Comparison of ENCODE assay signal across 8 cellular contexts in genomic region chr2:36355890-36356198, GRCh38. TPM values are rescaled to one million over a fixed set of nuclear protein-coding genes. Genes with fewer than 3 reads are reported as not detected.
DNase-seq lines count a peak whose midpoint lies in the region; ATAC-seq and TF ChIP-seq lines count a peak whose summit lies in the region.

No MANE protein-coding gene starts in this region.

- no peak overlapping the region for H2AFZ ChIP-seq in Karpas-422 (ENCODE audit: low read length)

- H3K4me2 ChIP-seq in Karpas-422 (ENCODE audit: low read depth, low read length, poor library complexity, severe bottlenecking) = no peak overlapping the region

- peak overlapping the region; percentile 80 to 97 (median 94) for H3K27ac ChIP-seq in heart left ventricle
- H3K27ac ChIP-seq in vagina = peak overlapping the region; percentile 86
- H3K27ac ChIP-seq in Karpas-422 (ENCODE audit: low read length) = no peak overlapping the region

- H3K9me3 ChIP-seq in heart left ventricle = no peaks in the 10 kb centered on the region
- no peaks in the 10 kb centered on the region for H3K9me3 ChIP-seq in mucosa of descending colon
- no peaks in the 10 kb centered on the region for H3K9me3 ChIP-seq in vagina
- no peaks in the 10 kb centered on the region for H3K9me3 ChIP-seq in Karpas-422 (ENCODE audit: low read length)

- TF ChIP-seq POLR2A in heart left ventricle (IDR thresholded peaks at IDR 0.05) = no peak
- TF ChIP-seq POLR2A in vagina (IDR thresholded peaks at IDR 0.05) = no peak

- H3K9ac ChIP-seq in Karpas-422 (ENCODE audit: low read length) = no peak overlapping the region

- WGBS in heart left ventricle, 4 donors = 0% methylated on average over 2 to 36 of the region's 37 CpGs

- TF ChIP-seq CTCF in heart left ventricle (IDR thresholded peaks at IDR 0.05) = no peak
- TF ChIP-seq CTCF in choroid plexus epithelial cell (conservative IDR thresholded peaks at IDR 0.05; ENCODE audit: low read depth, low read length) = no peak
- TF ChIP-seq CTCF in mucosa of descending colon (IDR thresholded peaks at IDR 0.05) = no peak
- TF ChIP-seq CTCF in vagina (IDR thresholded peaks at IDR 0.05) = no peak

- ATAC-seq in heart left ventricle (no peak), mucosa of descending colon (no peak)

- H3K36me3 ChIP-seq in heart left ventricle (no peaks in the 10 kb centered on the region), mucosa of descending colon (ENCODE audit: low read depth) (no peaks in the 10 kb centered on the region), vagina (no peaks in the 10 kb centered on the region), Karpas-422 (ENCODE audit: insufficient read depth, low read length) (no peaks in the 10 kb centered on the region)

- no peaks in the 10 kb centered on the region for H3K9me2 ChIP-seq in Karpas-422 (replicated peaks; ENCODE audit: insufficient read depth, low read length)

- intact Hi-C loops in heart left ventricle (cut with DNase I) (loop anchor here (1.0 to 10.0 kb wide), 12 partner anchors 51 to 429 kb away; no protein-coding TSS in a partner anchor), cardiac septum (cut with DNase I) (loop anchor here (2.0 to 5.0 kb wide), 3 partner anchors 53 to 241 kb away; partner anchors contain the start of gene FEZ2), mucosa of descending colon (cut with DNase I, micrococcal nuclease) (loop anchor here (10.0 kb wide), 2 partner anchors 149 to 309 kb away; no protein-coding TSS in a partner anchor), vagina (cut with DNase I) (loop anchor here (5.0 to 10.0 kb wide), 4 partner anchors 99 to 429 kb away; no protein-coding TSS in a partner anchor)

- H3K4me3 ChIP-seq in heart left ventricle = peak overlapping the region; percentile 63 to 95 (median 85)
- peak overlapping the region; percentile 88 for H3K4me3 ChIP-seq in choroid plexus epithelial cell (ENCODE audit: low read depth, low read length)
- H3K4me3 ChIP-seq in mucosa of descending colon = peak overlapping the region; percentile 65
- H3K4me3 ChIP-seq in vagina = peak overlapping the region; percentile 85 to 97
- no peak overlapping the region for H3K4me3 ChIP-seq in Karpas-422 (ENCODE audit: low read length)

- H4K20me1 ChIP-seq in Karpas-422 (ENCODE audit: insufficient read depth, low read depth, low read length) = no peaks in the 10 kb centered on the region

- H3K4me1 ChIP-seq in heart left ventricle = peaks cover 0 to 57% (median 37%) of the 10 kb centered on the region in 12 donors
- peaks cover 24% of the 10 kb centered on the region for H3K4me1 ChIP-seq in mucosa of descending colon (ENCODE audit: low read depth)
- H3K4me1 ChIP-seq in vagina = peaks cover 44% of the 10 kb centered on the region
- no peaks in the 10 kb centered on the region for H3K4me1 ChIP-seq in Karpas-422 (ENCODE audit: low read length)

- peaks cover 0 to 20% (median 0%) of the 10 kb centered on the region in 9 donors for H3K27me3 ChIP-seq in heart left ventricle
- no peaks in the 10 kb centered on the region for H3K27me3 ChIP-seq in vagina
- no peaks in the 10 kb centered on the region for H3K27me3 ChIP-seq in Karpas-422 (ENCODE audit: low read length)

- no peaks in the 10 kb centered on the region for H3K79me2 ChIP-seq in Karpas-422 (ENCODE audit: low read length)

- DNase-seq in heart left ventricle (no peak), cardiac septum (ENCODE audit: low spot score) (no peak), choroid plexus epithelial cell (ENCODE audit: low read depth) (no peak), mucosa of descending colon (no peak), vagina (ENCODE audit: extremely low spot score in 2 of 2) (no peak), Karpas-422 (no peak), H4 (ENCODE audit: low spot score) (no peak), NCI-H1105 (lab: John Stamatoyannopoulos, UW) (no peak)

RNA-seq across cellular contexts. Expression of gene CRIM1, which starts 0.3 kb away (rescaled TPM):
- 100 to 1,000 TPM in 3 of 9 donors, 10 to 100 TPM in 6; 34.9 to 120 (median 89.3) TPM for total RNA-seq in heart left ventricle
- 10 to 100 TPM; 14.7 to 47.9 TPM for polyA plus RNA-seq in heart left ventricle
- 125 TPM for total RNA-seq in cardiac septum
- 100 to 1,000 TPM in 1 of 3 donors, 10 to 100 TPM in 2; 66.9 to 104 (median 85.8) TPM for total RNA-seq in mucosa of descending colon
- total RNA-seq in vagina = 60.4 TPM
- total RNA-seq in Karpas-422 (2014; rRNA removed; shearing (Covaris generic); ENCODE audit: low replicate concordance) = not detected in 2 replicates
- total RNA-seq in H4 (2014; rRNA removed; shearing (Covaris generic)) = 8.3 and 8.8 TPM in 2 replicates
